ENCODE assay signal across 12 cellular contexts in the genomic region with DNA sequence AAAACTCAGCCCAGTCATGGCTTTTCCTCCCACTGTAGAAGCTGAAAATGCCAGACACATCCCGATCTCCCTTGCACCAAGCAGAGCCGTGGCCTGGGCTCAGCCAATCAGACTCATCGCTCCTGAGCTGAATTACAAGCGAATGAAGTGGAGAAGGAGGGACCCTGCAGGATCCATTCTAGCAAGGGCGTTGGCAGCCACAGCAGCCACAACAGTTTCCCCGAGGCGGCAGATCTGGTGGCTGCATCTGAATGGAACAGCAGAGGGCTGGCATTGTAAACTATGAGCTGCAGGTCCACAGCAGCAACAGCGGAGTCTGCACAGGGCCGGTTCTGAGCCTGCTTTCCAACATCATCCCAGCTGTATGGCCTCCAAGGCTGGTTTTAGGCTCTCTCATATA.
"Had no signal": no experiment of that assay in that cellular context is flagged by ENCODE, and none has a peak within 500 bp of the region (broad histone marks: within the 10 kb centered on the region; RNA-seq: fewer than 3 reads in every experiment).

No MANE protein-coding gene starts in this region.

- H3K36me3 ChIP-seq: heart right ventricle, tibial nerve, vagina had no signal

- H3K27ac ChIP-seq: coronary artery, heart right ventricle, tibial nerve, vagina had no signal

- FAIRE-seq: TTC549 had no signal

- H3K4me1 ChIP-seq: heart right ventricle, tibial nerve, vagina had no signal

- H3K9me3 ChIP-seq: tibial nerve, vagina had no signal

- H3K27me3 ChIP-seq: heart right ventricle, tibial nerve, vagina had no signal

- DNase-seq: activated naive CD4-positive, alpha-beta T cell treated with anti-CD3 and anti-CD28 coated beads, Interleukin-2, amount 50 U/mL, for 16 hours; activated T-cell treated with anti-CD3 and anti-CD28 coated beads, Interleukin-2, amount 50 U/mL, for 1 hour; effector CD4-positive, alpha-beta T cell; foreskin melanocyte; heart right ventricle; naive B cell; right cardiac atrium had no signal

- ATAC-seq: heart right ventricle, right cardiac atrium had no signal

- H3K4me3 ChIP-seq: coronary artery, heart right ventricle, smooth muscle cell, tibial nerve, vagina had no signal
